1 cellular context compared by ENCODE assay signal in genomic region chr11:133918606-133919260, GRCh38.
TF ChIP-seq lines count a peak whose summit lies in the region.

No MANE protein-coding gene starts in this region.

TF ChIP-seq in SK-N-SH, 30 proteins besides CTCF, POLR2A, EP300 and RAD21:
- TF ChIP-seq USF2 (IDR thresholded peaks at IDR 0.05; ENCODE audit: borderline replicate concordance, low read depth, low read length) (no peak), TCF12 (IDR thresholded peaks at IDR 0.05) (no peak), TEAD4 (IDR thresholded peaks at IDR 0.05; ENCODE audit: borderline replicate concordance, insufficient read depth) (no peak), FOSL2 (IDR thresholded peaks at IDR 0.05; ENCODE audit: borderline replicate concordance, low read depth) (no peak), RFX5 (IDR thresholded peaks at IDR 0.05; ENCODE audit: low read length) (no peak), SIN3A (IDR thresholded peaks at IDR 0.05; ENCODE audit: borderline replicate concordance, low read depth, low read length) (no peak), EZH2phosphoT487 (IDR thresholded peaks at IDR 0.05; ENCODE audit: borderline replicate concordance, low read depth) (no peak), NFIC (IDR thresholded peaks at IDR 0.05; ENCODE audit: borderline replicate concordance) (no peak), GATA2 (CRISPR knock-in tag; IDR thresholded peaks at IDR 0.05) (no peak), MXI1 (IDR thresholded peaks at IDR 0.05; ENCODE audit: low read depth, low read length) (no peak), NRF1 (IDR thresholded peaks at IDR 0.05; ENCODE audit: low read depth, low read length) (no peak), CHD2 (IDR thresholded peaks at IDR 0.05; ENCODE audit: low read length, partially characterized antibody) (no peak), GABPA (IDR thresholded peaks at IDR 0.05; ENCODE audit: low read depth) (no peak), JUND (IDR thresholded peaks at IDR 0.05) (no peak), PBX3 (IDR thresholded peaks at IDR 0.05) (no peak), ELF1 (IDR thresholded peaks at IDR 0.05) (no peak), USF1 (IDR thresholded peaks at IDR 0.05; ENCODE audit: borderline replicate concordance, low read depth) (no peak), MAX (IDR thresholded peaks at IDR 0.05; ENCODE audit: low read depth) (no peak), IRF3 (IDR thresholded peaks at IDR 0.05; ENCODE audit: low read depth, low read length) (no peak), REST (IDR thresholded peaks at IDR 0.05; ENCODE audit: low read depth, low read length) (no peak)
